Comparison of ENCODE assay signal across 1 cellular context in the genomic region with DNA sequence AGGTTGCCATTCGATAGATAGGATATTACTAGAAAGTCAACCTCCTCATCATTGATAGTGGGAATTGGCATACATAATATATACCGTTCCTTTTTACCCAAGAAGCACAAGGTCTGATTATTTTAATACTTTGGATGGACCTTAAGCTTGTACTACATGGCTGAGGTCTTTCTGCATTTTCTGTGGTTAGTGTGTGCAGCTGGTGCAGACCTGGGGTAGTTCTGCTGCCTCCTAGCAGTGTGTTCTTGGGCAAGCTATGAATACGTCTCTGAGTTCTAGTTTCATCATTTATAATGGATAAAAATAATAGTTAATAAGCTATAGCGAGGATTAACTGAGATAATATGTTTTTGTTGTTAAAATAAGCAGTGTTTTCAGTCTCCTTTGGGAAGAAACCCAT.
TF ChIP-seq lines count a peak whose summit lies in the region.

No MANE protein-coding gene starts in this region.

TF ChIP-seq in GM12878, 131 proteins besides CTCF, POLR2A, EP300 and RAD21 (continued from another document):
- no peak for TF ChIP-seq SKIL (IDR thresholded peaks at IDR 0.05; ENCODE audit: low read depth, poor library complexity, severe bottlenecking)
- no peak for TF ChIP-seq ZBTB4 (CRISPR knock-in tag; IDR thresholded peaks at IDR 0.05)
- TF ChIP-seq PML (IDR thresholded peaks at IDR 0.05; ENCODE audit: low read length) = no peak
